In the genomic region with DNA sequence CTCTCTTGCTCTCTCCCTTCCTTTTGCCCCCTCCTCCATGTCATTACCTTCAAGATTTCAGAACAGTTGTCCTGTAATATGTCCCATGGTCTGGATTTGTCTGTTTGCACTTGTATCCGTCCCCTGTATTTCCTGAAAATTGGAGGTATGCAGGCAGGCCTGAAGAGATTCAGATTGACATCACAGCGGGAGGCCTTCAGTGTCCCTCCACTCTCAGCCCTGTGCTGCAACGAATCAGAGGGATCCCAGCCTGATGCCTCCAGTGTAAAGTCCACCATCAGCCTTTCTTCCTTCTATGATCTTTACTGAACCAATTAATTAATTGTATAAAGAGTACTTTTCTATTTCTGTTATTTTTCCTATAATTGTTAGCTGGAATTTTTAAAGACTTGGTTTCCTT, we compare ENCODE assay signal across 22 cellular contexts. TPM values are rescaled to one million over a fixed set of nuclear protein-coding genes. Genes with fewer than 3 reads are reported as not detected.
"Had no signal": no experiment of that assay in that cellular context is flagged by ENCODE, and none has a peak within 500 bp of the region (broad histone marks: within the 10 kb centered on the region; RNA-seq: fewer than 3 reads in every experiment).

No MANE protein-coding gene starts in this region.

- H3K4me1 Mint-ChIP-seq: activated naive CD8-positive, alpha-beta T cell treated with anti-CD3 and anti-CD28 coated beads, Interleukin-2, amount 10 ng/mL, durations not matched to agents 7 days and 5 days had no signal

- H3K27me3 ChIP-seq: breast epithelium had no signal

- H3K4me1 ChIP-seq: adrenal gland, breast epithelium had no signal

- H3K27ac Mint-ChIP-seq: activated CD8-positive, alpha-beta T cell treated with anti-CD3 and anti-CD28 coated beads, Interleukin-2, amount 10 ng/mL, durations not matched to agents 7 days and 5 days; activated naive CD8-positive, alpha-beta T cell treated with anti-CD3 and anti-CD28 coated beads, Interleukin-2, amount 10 ng/mL, durations not matched to agents 7 days and 5 days; T-helper 1 cell treated with Interleukin-12 subunit alpha and Interleukin-12 subunit beta and Interleukin-4 antibody, amounts not matched to agents 30 μg/mL and 1 μg/mL, for 36 hours had no signal

- H3K36me3 Mint-ChIP-seq: activated naive CD8-positive, alpha-beta T cell treated with anti-CD3 and anti-CD28 coated beads, Interleukin-2, amount 10 ng/mL, durations not matched to agents 7 days and 5 days had no signal

- H3K4me3 Mint-ChIP-seq: activated CD8-positive, alpha-beta T cell treated with anti-CD3 and anti-CD28 coated beads, Interleukin-2, amount 10 ng/mL, durations not matched to agents 7 days and 5 days; activated naive CD8-positive, alpha-beta T cell treated with anti-CD3 and anti-CD28 coated beads, Interleukin-2, amount 10 ng/mL, durations not matched to agents 7 days and 5 days; T-helper 1 cell treated with Interleukin-12 subunit alpha and Interleukin-12 subunit beta and Interleukin-4 antibody, amounts not matched to agents 30 μg/mL and 1 μg/mL, for 36 hours had no signal

- DNase-seq: activated CD4-positive, alpha-beta T cell treated with anti-CD3 and anti-CD28 coated beads for 48 hours; activated CD4-positive, alpha-beta T cell treated with anti-CD3 and anti-CD28 coated beads, Interleukin-2, amount 50 U/mL, for 4 hours; activated CD4-positive, CD25-positive, alpha-beta regulatory T cell treated with anti-CD3 and anti-CD28 coated beads, Interleukin-2, amount 50 U/mL, for 72 hours; activated CD8-positive, alpha-beta memory T cell treated with anti-CD3 and anti-CD28 coated beads, Interleukin-2, amount 50 U/mL, for 48 hours; activated CD8-positive, alpha-beta T cell treated with anti-CD3 and anti-CD28 coated beads, Interleukin-2, amount 10 ng/mL, durations not matched to agents 7 days and 5 days; activated naive CD4-positive, alpha-beta T cell treated with anti-CD3 and anti-CD28 coated beads, Interleukin-2, amount 50 U/mL, for 16 hours; activated naive CD8-positive, alpha-beta T cell treated with anti-CD3 and anti-CD28 coated beads, Interleukin-2, amount 10 ng/mL, durations not matched to agents 7 days and 5 days; activated T-cell treated with anti-CD3 and anti-CD28 coated beads, Interleukin-2, amount 50 U/mL, for 1 hour; adrenal gland; aorta; caudate nucleus; MM.1S; NCI-H1105; NCI-H1436; NCI-H1694 treated with DMSO at 0.1 percent for 48 hours; NCI-H2029 treated with DMSO at 0.1 percent for 48 hours; NCI-H345; NCI-H510A treated with DMSO at 0.1 percent for 48 hours; PC-3; SHP77 treated with DMSO at 0.1 percent for 48 hours had no signal

- H3K36me3 ChIP-seq: adrenal gland, breast epithelium had no signal

- H3K4me3 ChIP-seq: adrenal gland, breast epithelium had no signal

- H3K9me3 ChIP-seq: breast epithelium had no signal

- H3K27ac ChIP-seq: adrenal gland, breast epithelium had no signal

- H3K9me3 Mint-ChIP-seq: activated naive CD8-positive, alpha-beta T cell treated with anti-CD3 and anti-CD28 coated beads, Interleukin-2, amount 10 ng/mL, durations not matched to agents 7 days and 5 days; T-helper 1 cell treated with Interleukin-12 subunit alpha and Interleukin-12 subunit beta and Interleukin-4 antibody, amounts not matched to agents 30 μg/mL and 1 μg/mL, for 36 hours had no signal

- ATAC-seq: activated CD8-positive, alpha-beta T cell treated with anti-CD3 and anti-CD28 coated beads, Interleukin-2, amount 10 ng/mL, durations not matched to agents 7 days and 5 days; PC-3 had no signal

RNA-seq across cellular contexts. Expression of a gene that starts 57.3 kb away (rescaled TPM):
- total RNA-seq: activated CD8-positive, alpha-beta T cell treated with anti-CD3 and anti-CD28 coated beads, Interleukin-2, amount 10 ng/mL, durations not matched to agents 7 days and 5 days; activated naive CD8-positive, alpha-beta T cell treated with anti-CD3 and anti-CD28 coated beads, Interleukin-2, amount 10 ng/mL, durations not matched to agents 7 days and 5 days; breast epithelium; PC-3 had no signal
